9 cellular contexts compared by ENCODE assay signal in genomic region chr2:28620371-28620793, GRCh38.
DNase-seq lines count a peak whose midpoint lies in the region; ATAC-seq and TF ChIP-seq lines count a peak whose summit lies in the region.
"Had no signal": no experiment of that assay in that cellular context is flagged by ENCODE, and none has a peak within 500 bp of the region (broad histone marks: within the 10 kb centered on the region; RNA-seq: fewer than 3 reads in every experiment).

No MANE protein-coding gene starts in this region.

- ATAC-seq in activated naive CD4-positive, alpha-beta T cell treated with anti-CD3 and anti-CD28 coated beads, Interleukin-2, amount 50 U/mL, for 72 hours: no peak
- no peak for ATAC-seq in lower lobe of right lung

- no peaks in the 10 kb centered on the region for H3K36me3 ChIP-seq in lower lobe of right lung
- no peaks in the 10 kb centered on the region for H3K36me3 ChIP-seq in suprapubic skin

- no peaks in the 10 kb centered on the region for H3K27me3 ChIP-seq in lower lobe of right lung (ENCODE audit: low read depth)
- no peaks in the 10 kb centered on the region for H3K27me3 ChIP-seq in suprapubic skin

- in situ Hi-C loops in ACHN (cut with HindIII; ENCODE audit: low pct_ligation_motif_present, low pct_unique_long_range_greater_than_20kb, low sequenced_read_pairs): no loop called here

- no peak for DNase-seq in T-helper 1 cell
- DNase-seq in activated naive CD4-positive, alpha-beta T cell treated with anti-CD3 and anti-CD28 coated beads, Interleukin-2, amount 50 U/mL, for 72 hours (ENCODE audit: low spot score in 2 of 2): no peak
- DNase-seq in lower lobe of right lung: no peak
- no peak for DNase-seq in suprapubic skin (ENCODE audit: low spot score in 2 of 2)
- DNase-seq in iPS-NIHi7 (ENCODE audit: extremely low spot score): no peak
- no peak for DNase-seq in ACHN
- DNase-seq in dedifferentiated amniotic fluid mesenchymal stem cell (ENCODE audit: extremely low spot score): no peak
- DNase-seq: Kasumi-1 had no signal

- no peak for TF ChIP-seq EP300 in suprapubic skin (IDR thresholded peaks at IDR 0.05)

- H3K4me3 Mint-ChIP-seq in T-helper 1 cell treated with Interleukin-12 subunit alpha and Interleukin-12 subunit beta and Interleukin-4 antibody, amounts not matched to agents 30 μg/mL and 1 μg/mL, for 36 hours: peak overlapping the region; percentile 30

- H3K27ac ChIP-seq in lower lobe of right lung (peak overlapping the region; percentile 91), suprapubic skin (peak overlapping the region; percentile 90)

- H3K9me3 ChIP-seq in lower lobe of right lung (no peaks in the 10 kb centered on the region), suprapubic skin (no peaks in the 10 kb centered on the region)

- 100% methylated on average over 1 of the region's 5 CpGs for WGBS in suprapubic skin

- intact Hi-C loops in lower lobe of right lung (cut with DNase I): no loop called here

- TF ChIP-seq POLR2A in suprapubic skin (IDR thresholded peaks at IDR 0.05): no peak

- H3K4me1 ChIP-seq in lower lobe of right lung (peaks cover 42% of the 10 kb centered on the region), suprapubic skin (peaks cover 38% of the 10 kb centered on the region)

- no peaks in the 10 kb centered on the region for H3K27me3 Mint-ChIP-seq in T-helper 1 cell treated with Interleukin-12 subunit alpha and Interleukin-12 subunit beta and Interleukin-4 antibody, amounts not matched to agents 30 μg/mL and 1 μg/mL, for 36 hours (ENCODE audit: low read depth)

- H3K36me3 Mint-ChIP-seq in T-helper 1 cell treated with Interleukin-12 subunit alpha and Interleukin-12 subunit beta and Interleukin-4 antibody, amounts not matched to agents 30 μg/mL and 1 μg/mL, for 36 hours (ENCODE audit: low read depth): no peaks in the 10 kb centered on the region
- H3K36me3 Mint-ChIP-seq in activated naive CD4-positive, alpha-beta T cell treated with anti-CD3 and anti-CD28 coated beads, Interleukin-2, amount 50 U/mL, for 72 hours: no peaks in the 10 kb centered on the region

- TF ChIP-seq CTCF in lower lobe of right lung (IDR thresholded peaks at IDR 0.05) (no peak), suprapubic skin (IDR thresholded peaks at IDR 0.05) (no peak)

- H3K27ac Mint-ChIP-seq in T-helper 1 cell treated with Interleukin-12 subunit alpha and Interleukin-12 subunit beta and Interleukin-4 antibody, amounts not matched to agents 30 μg/mL and 1 μg/mL, for 36 hours: peak overlapping the region; percentile 95
- peak overlapping the region; percentile 88 to 94 for H3K27ac Mint-ChIP-seq in activated naive CD4-positive, alpha-beta T cell treated with anti-CD3 and anti-CD28 coated beads, Interleukin-2, amount 50 U/mL, for 72 hours

- H3K4me1 Mint-ChIP-seq in T-helper 1 cell treated with Interleukin-12 subunit alpha and Interleukin-12 subunit beta and Interleukin-4 antibody, amounts not matched to agents 30 μg/mL and 1 μg/mL, for 36 hours (ENCODE audit: low read depth): peaks cover 70% of the 10 kb centered on the region

- no peaks in the 10 kb centered on the region for H3K9me3 Mint-ChIP-seq in T-helper 1 cell treated with Interleukin-12 subunit alpha and Interleukin-12 subunit beta and Interleukin-4 antibody, amounts not matched to agents 30 μg/mL and 1 μg/mL, for 36 hours
- H3K9me3 Mint-ChIP-seq in activated naive CD4-positive, alpha-beta T cell treated with anti-CD3 and anti-CD28 coated beads, Interleukin-2, amount 50 U/mL, for 72 hours: no peaks in the 10 kb centered on the region

- H3K4me3 ChIP-seq in lower lobe of right lung (no peak overlapping the region), suprapubic skin (no peak overlapping the region)
